ENCODE assay signal across 17 cellular contexts in genomic region chr21:39051561-39051949, GRCh38.
DNase-seq lines count a peak whose midpoint lies in the region; ATAC-seq and TF ChIP-seq lines count a peak whose summit lies in the region.
"Had no signal": no experiment of that assay in that cellular context is flagged by ENCODE, and none has a peak within 500 bp of the region (broad histone marks: within the 10 kb centered on the region; RNA-seq: fewer than 3 reads in every experiment).

No MANE protein-coding gene starts in this region.

- intact Hi-C loops in heart right ventricle (cut with DNase I) (loop anchor here in 1 of 10 donors (10.0 kb wide), 1 partner anchor 47 kb away; no protein-coding TSS in a partner anchor), Right ventricle myocardium inferior (cut with DNase I) (loop anchor here (10.0 kb wide), 1 partner anchor 557 kb away; the partner anchor contains the start of gene ERG), tibial artery (cut with DNase I; ENCODE audit: low total_unique reads) (no loop called here)

- H3K4me1 Mint-ChIP-seq in nephron progenitor cell, result peaks cover 27% of the 10 kb centered on the region
- H3K4me1 Mint-ChIP-seq: activated T-helper 17 cell treated with anti-CD3 and anti-CD28 coated beads, Interleukin-2, amount 50 U/mL, for 72 hours had no signal

- H3K27me3 ChIP-seq in heart right ventricle (no peaks in the 10 kb centered on the region), tibial artery (no peaks in the 10 kb centered on the region)
- H3K27me3 ChIP-seq: gastrocnemius medialis, sigmoid colon had no signal

- H3K36me3 ChIP-seq in heart right ventricle (no peaks in the 10 kb centered on the region), tibial artery (no peaks in the 10 kb centered on the region)
- H3K36me3 ChIP-seq: gastrocnemius medialis, sigmoid colon had no signal

- H3K27ac ChIP-seq in heart right ventricle, result peak overlapping the region in 6 of 10 donors; percentile 24 to 65 (median 38)
- peak overlapping the region; percentile 10 to 11 for H3K27ac ChIP-seq in tibial artery
- H3K27ac ChIP-seq: gastrocnemius medialis, sigmoid colon had no signal

- H3K4me1 ChIP-seq in heart right ventricle (peaks cover 8 to 53% (median 27%) of the 10 kb centered on the region in 9 donors), tibial artery (peaks cover 0 to 14% (median 7%) of the 10 kb centered on the region in 4 donors)

- no peaks in the 10 kb centered on the region for H3K9me3 ChIP-seq in heart right ventricle
- no peaks in the 10 kb centered on the region for H3K9me3 ChIP-seq in tibial artery
- H3K9me3 ChIP-seq: gastrocnemius medialis, sigmoid colon had no signal

- H3K27ac Mint-ChIP-seq in nephron progenitor cell, result no peak overlapping the region
- H3K27ac Mint-ChIP-seq: activated CD4-positive, alpha-beta memory T cell treated with anti-CD3 and anti-CD28 coated beads for 36 hours; activated T-helper 17 cell treated with anti-CD3 and anti-CD28 coated beads, Interleukin-2, amount 50 U/mL, for 72 hours had no signal

- TF ChIP-seq CTCF in heart right ventricle (IDR thresholded peaks at IDR 0.05) (no peak), tibial artery (IDR thresholded peaks at IDR 0.05) (no peak), nephron progenitor cell (IDR thresholded peaks at IDR 0.05) (no peak)

- ATAC-seq in heart right ventricle (no peak), Right ventricle myocardium inferior (no peak), SK-N-SH treated with all-trans-retinoic acid at 6 μM for 48 hours (peak; percentile 40; the same call in 2 of the 3 replicates), GM18907 (IDR thresholded peaks at IDR 0.05; ENCODE audit: unreplicated experiment) (no peak)
- ATAC-seq: activated T-helper 17 cell treated with anti-CD3 and anti-CD28 coated beads, Interleukin-2, amount 50 U/mL, for 72 hours; gastrocnemius medialis had no signal

- whole genome bisulfite sequencing in heart right ventricle, 2 donors, result 74 to 78% methylated on average over 4 of the region's 4 CpGs

- H3K4me3 ChIP-seq in heart right ventricle (no peak overlapping the region), tibial artery (no peak overlapping the region)
- H3K4me3 ChIP-seq: gastrocnemius medialis, sigmoid colon had no signal

- no peaks in the 10 kb centered on the region for H3K9me3 Mint-ChIP-seq in nephron progenitor cell
- H3K9me3 Mint-ChIP-seq: activated CD4-positive, alpha-beta memory T cell treated with anti-CD3 and anti-CD28 coated beads for 36 hours; activated T-helper 17 cell treated with anti-CD3 and anti-CD28 coated beads, Interleukin-2, amount 50 U/mL, for 72 hours had no signal

- DNase-seq in heart right ventricle (no peak), Right ventricle myocardium inferior (ENCODE audit: missing footprints) (no peak), glomerular visceral epithelial cell (ENCODE audit: extremely low spot score) (peak; percentile 75), tibial artery (no peak), nephron progenitor cell (no peak)
- DNase-seq in stimulated activated CD4-positive, alpha-beta T cell treated with anti-CD3 and anti-CD28 coated beads, Interleukin-4, amount 100 ng/mL, for 24 hours, result no peak
- DNase-seq: 8988T; activated CD4-positive, alpha-beta memory T cell treated with anti-CD3 and anti-CD28 coated beads for 36 hours; amygdala; gastrocnemius medialis; NCI-H2081 treated with DMSO at 0.1 percent for 48 hours; NCI-H82; sigmoid colon; T-helper 9 cell had no signal

- peaks cover 8% of the 10 kb centered on the region for H3K27me3 Mint-ChIP-seq in nephron progenitor cell (ENCODE audit: low read depth, poor library complexity)

- H3K4me3 Mint-ChIP-seq in nephron progenitor cell, result no peak overlapping the region
- H3K4me3 Mint-ChIP-seq: activated CD4-positive, alpha-beta memory T cell treated with anti-CD3 and anti-CD28 coated beads for 36 hours; activated T-helper 17 cell treated with anti-CD3 and anti-CD28 coated beads, Interleukin-2, amount 50 U/mL, for 72 hours had no signal

- no peaks in the 10 kb centered on the region for H3K36me3 Mint-ChIP-seq in nephron progenitor cell (ENCODE audit: low read depth)
- H3K36me3 Mint-ChIP-seq: activated CD4-positive, alpha-beta memory T cell treated with anti-CD3 and anti-CD28 coated beads for 36 hours had no signal

TF ChIP-seq in SK-N-SH treated with all-trans-retinoic acid at 6 μM for 48 hours, 23 proteins besides CTCF, POLR2A, EP300 and RAD21:
- TF ChIP-seq PATZ1 (CRISPR knock-in tag; IDR thresholded peaks at IDR 0.05; ENCODE audit: borderline replicate concordance) (no peak), ISL1 (CRISPR knock-in tag; IDR thresholded peaks at IDR 0.05) (no peak), ARNTL (CRISPR knock-in tag; IDR thresholded peaks at IDR 0.05; ENCODE audit: borderline replicate concordance, low read depth) (no peak), CREB5 (CRISPR knock-in tag; IDR thresholded peaks at IDR 0.05; ENCODE audit: low read depth) (no peak)
